Comparison of ENCODE assay signal across 8 cellular contexts in genomic region chr19:16327911-16328823, GRCh38. TPM values are rescaled to one million over a fixed set of nuclear protein-coding genes. Genes with fewer than 3 reads are reported as not detected.
DNase-seq lines count a peak whose midpoint lies in the region; ATAC-seq and TF ChIP-seq lines count a peak whose summit lies in the region.

No MANE protein-coding gene starts in this region.

- no peaks in the 10 kb centered on the region for H3K27me3 ChIP-seq in adrenal gland

- peak in 1 of 2 donors; percentile 32 for TF ChIP-seq POLR2A in adrenal gland (IDR thresholded peaks at IDR 0.05)

- peak; percentile 63 for DNase-seq in GDM1 (lab: John Stamatoyannopoulos, UW)
- peak; percentile 75 for DNase-seq in RKO (ENCODE audit: low spot score)
- DNase-seq in adrenal gland = peak; percentile 67 to 90 (median 81)
- DNase-seq in iris pigment epithelial cell (ENCODE audit: low read depth) = peak; percentile 96
- peak; percentile 20 for DNase-seq in stimulated activated CD8-positive, alpha-beta memory T cell treated with anti-CD3 and anti-CD28 coated beads, Interleukin-12 subunit alpha, Interleukin-12 subunit beta, amount 100 ng/mL, for 4 hours (ENCODE audit: low read depth)
- no peak for DNase-seq in NCI-H1092 (lab: John Stamatoyannopoulos, UW)

- H3K36me3 ChIP-seq in adrenal gland (replicated peaks in 1 of 2) = peaks cover 0 to 18% of the 10 kb centered on the region in 2 donors

- intact Hi-C loops in adrenal gland (cut with DNase I) = loop anchor here (10.0 kb wide), 1 partner anchor 73 kb away; no protein-coding TSS in a partner anchor

- 41 to 51% (median 47%) methylated on average over 20 of the region's 20 CpGs for WGBS in adrenal gland, 4 donors

- H3K9me3 ChIP-seq in adrenal gland (replicated peaks in 1 of 3) = no peaks in the 10 kb centered on the region

- H3K4me3 ChIP-seq in adrenal gland = peak overlapping the region in 1 of 4 donors; percentile 95

- peak overlapping the region; percentile 34 to 98 (median 66) for H3K27ac ChIP-seq in adrenal gland

- TF ChIP-seq CTCF in adrenal gland (IDR thresholded peaks at IDR 0.05) = no peak

- ATAC-seq in GM21529 (IDR thresholded peaks at IDR 0.05; ENCODE audit: unreplicated experiment) (no peak), HG02973 (IDR thresholded peaks at IDR 0.05; ENCODE audit: unreplicated experiment) (no peak)

- peaks cover 0 to 23% of the 10 kb centered on the region in 2 donors for H3K4me1 ChIP-seq in adrenal gland (replicated peaks in 1 of 2)

RNA-seq across cellular contexts. Expression of gene KLF2, which starts 3.5 kb away (rescaled TPM):
- total RNA-seq in adrenal gland = 10 to 100 TPM in 7 of 8 donors, 1 to 10 TPM in 1; 3.4 to 52.3 (median 27.0) TPM
- 10 to 100 TPM in 1 of 3 donors, 1 to 10 TPM in 2; 7.0 to 29.3 (median 9.6) TPM for polyA plus RNA-seq in adrenal gland
